ENCODE assay signal across 8 cellular contexts in the genomic region with DNA sequence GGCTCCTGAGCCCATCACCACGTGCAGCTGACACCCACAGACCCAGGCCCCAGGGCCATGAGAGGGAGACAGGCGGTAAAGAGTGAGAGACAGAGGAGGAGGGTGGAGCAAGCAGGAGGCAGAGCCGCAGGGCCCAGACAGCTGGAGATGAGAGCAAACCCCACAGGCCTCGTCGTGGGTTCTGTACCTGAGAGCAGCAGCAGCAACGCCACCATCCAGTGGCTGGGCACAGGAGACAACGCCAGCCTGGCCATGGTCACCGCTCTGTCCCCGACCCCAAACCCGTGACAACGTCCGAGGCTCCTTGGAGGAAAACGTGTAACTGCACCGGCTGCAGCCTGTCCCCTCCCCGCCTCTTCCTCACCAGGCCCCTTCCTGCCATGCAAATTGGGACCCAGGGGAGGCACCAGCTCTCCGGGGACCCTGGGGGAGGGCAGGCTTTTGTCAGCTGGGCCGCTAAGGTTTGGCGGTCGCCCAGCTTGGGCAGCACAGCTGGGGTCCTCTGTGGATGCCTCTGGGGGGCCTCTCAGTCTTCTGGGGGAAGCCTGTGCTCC. TPM values are rescaled to one million over a fixed set of nuclear protein-coding genes. Genes with fewer than 3 reads are reported as not detected.
DNase-seq lines count a peak whose midpoint lies in the region; ATAC-seq and TF ChIP-seq lines count a peak whose summit lies in the region.

CD79B (minus strand) TSS at position 324 of the 554 bp plus-strand sequence; CDS start at position 254, 70 bp downstream.

- H3K4me1 ChIP-seq in breast epithelium (no peaks in the 10 kb centered on the region), mammary epithelial cell (ENCODE audit: insufficient read depth, low read length) (peaks cover 18% of the 10 kb centered on the region), neural progenitor cell (no peaks in the 10 kb centered on the region)

- H3K9me3 Mint-ChIP-seq in activated T-cell treated with anti-CD3 and anti-CD28 coated beads, Interleukin-2, amount 50 U/mL, for 4 hours = no peaks in the 10 kb centered on the region
- H3K9me3 Mint-ChIP-seq in neural progenitor cell = no peaks in the 10 kb centered on the region

- 57% methylated on average over 8 of the region's 19 CpGs for WGBS in mammary epithelial cell (ENCODE audit: low coverage, missing lambda C conversion rate)

- in situ Hi-C loops in mammary epithelial cell (cut with MboI; ENCODE audit: low sequenced_read_pairs in 2 of 2) = no loop called here

- H2AFZ ChIP-seq in mammary epithelial cell (ENCODE audit: low read depth, low read length) = no peak within 1 kb of the TSS
- H2AFZ ChIP-seq in neural progenitor cell (replicated peaks) = peak within 1 kb of the TSS; percentile 57

- no TSS peak for BruUV-seq in mammary epithelial cell (replicated peaks; lab: Mats Ljungman, UMichigan)

- H3K27ac Mint-ChIP-seq in neural progenitor cell = peak within 1 kb of the TSS; percentile 83

- H3K9me3 ChIP-seq in breast epithelium (no peaks in the 10 kb centered on the region), mammary epithelial cell (replicated peaks; ENCODE audit: insufficient read depth, low read length) (no peaks in the 10 kb centered on the region), neural progenitor cell (ENCODE audit: low read depth) (no peaks in the 10 kb centered on the region)

- H3K9ac ChIP-seq in mammary epithelial cell (ENCODE audit: insufficient read depth, low read length) (no peak within 1 kb of the TSS), neural progenitor cell (no peak within 1 kb of the TSS)

- dilution Hi-C loops in mammary epithelial cell (cut with HindIII; ENCODE audit: low sequenced_read_pairs) = no loop called here

- peaks cover 5% of the 10 kb centered on the region for H3F3A ChIP-seq in neural progenitor cell (ENCODE audit: low read depth)

- H3K36me3 ChIP-seq in breast epithelium = no peaks in the 10 kb centered on the region
- H3K36me3 ChIP-seq in mammary epithelial cell (ENCODE audit: insufficient read depth, low read length) = no peaks in the 10 kb centered on the region
- no peaks in the 10 kb centered on the region for H3K36me3 ChIP-seq in neural progenitor cell

- H3K4me3 ChIP-seq in breast epithelium = peak within 1 kb of the TSS in 2 of 3 donors; percentile 11 to 49
- H3K4me3 ChIP-seq in mammary epithelial cell (replicated peaks in 1 of 3; ENCODE audit: insufficient read depth in 1 of 3, low read depth in 2 of 3, low read length in 3 of 3) = no peak within 1 kb of the TSS
- no peak within 1 kb of the TSS for H3K4me3 ChIP-seq in neural progenitor cell

- peaks cover 27% of the 10 kb centered on the region for H3K4me1 Mint-ChIP-seq in activated T-cell treated with anti-CD3 and anti-CD28 coated beads, Interleukin-2, amount 50 U/mL, for 4 hours (ENCODE audit: low read depth)
- H3K4me1 Mint-ChIP-seq in neural progenitor cell = peaks cover 7% of the 10 kb centered on the region

- no peaks in the 10 kb centered on the region for H3K36me3 Mint-ChIP-seq in activated T-cell treated with anti-CD3 and anti-CD28 coated beads, Interleukin-2, amount 50 U/mL, for 4 hours (ENCODE audit: insufficient read depth)
- H3K36me3 Mint-ChIP-seq in neural progenitor cell = no peaks in the 10 kb centered on the region

- CTCF ChIA-PET in mammary epithelial cell (lab: Charles Lee; ENCODE audit: low non-redundant PET) = interaction anchor here (0.5 kb wide), 1 partner anchor 14 kb away, joined by 4 read pairs; no protein-coding TSS in a partner anchor

- ATAC-seq in HG03175 (IDR thresholded peaks at IDR 0.05; ENCODE audit: unreplicated experiment) (peak; percentile 87), GM18858 (IDR thresholded peaks at IDR 0.05; ENCODE audit: unreplicated experiment) (no peak)
- ATAC-seq in activated T-cell treated with anti-CD3 and anti-CD28 coated beads, Interleukin-2, amount 50 U/mL, for 4 hours = peak; percentile 76 to 77

- peak within 1 kb of the TSS; percentile 88 for H3K4me3 Mint-ChIP-seq in activated T-cell treated with anti-CD3 and anti-CD28 coated beads, Interleukin-2, amount 50 U/mL, for 4 hours
- H3K4me3 Mint-ChIP-seq in neural progenitor cell = no peak within 1 kb of the TSS

- no peaks in the 10 kb centered on the region for H4K20me1 ChIP-seq in mammary epithelial cell (ENCODE audit: insufficient read depth, low read length)
- no peaks in the 10 kb centered on the region for H4K20me1 ChIP-seq in neural progenitor cell (ENCODE audit: low read depth)

- DNase-seq in breast epithelium (ENCODE audit: low spot score in 2 of 2) = no peak
- DNase-seq in mammary epithelial cell = no peak
- no peak for DNase-seq in activated T-cell treated with anti-CD3 and anti-CD28 coated beads, Interleukin-2, amount 50 U/mL, for 4 hours
- no peak for DNase-seq in neural progenitor cell (ENCODE audit: low spot score)
- no peak for DNase-seq in AG20443 (ENCODE audit: low spot score)
- no peak for DNase-seq in NCI-H1417 treated with DMSO at 0.1 percent for 48 hours (lab: John Stamatoyannopoulos, UW)

- H3K4me2 ChIP-seq in mammary epithelial cell (ENCODE audit: insufficient read depth, low read depth, low read length) (no peak within 1 kb of the TSS), neural progenitor cell (no peak within 1 kb of the TSS)

- intact Hi-C loops in breast epithelium (cut with DNase I; ENCODE audit: low total_unique reads) (no loop called here), mammary epithelial cell (cut with micrococcal nuclease) (no loop called here)

- H3K27ac ChIP-seq in breast epithelium (peak within 1 kb of the TSS; percentile 60 to 75), mammary epithelial cell (ENCODE audit: insufficient read depth, low read depth, low read length) (no peak within 1 kb of the TSS), neural progenitor cell (no peak within 1 kb of the TSS)

- no peak for TF ChIP-seq CTCF in breast epithelium (IDR thresholded peaks at IDR 0.05)
- no peak for TF ChIP-seq CTCF in mammary epithelial cell (conservative IDR thresholded peaks at IDR 0.05 in 1 of 2, IDR thresholded peaks at IDR 0.05 in 1 of 2; ENCODE audit: extremely low read depth in 1 of 2, insufficient read depth in 1 of 2, low read depth in 1 of 2, low read length in 2 of 2)
- no peak for TF ChIP-seq CTCF in neural progenitor cell (IDR thresholded peaks at IDR 0.05)

- TF ChIP-seq POLR2A in breast epithelium (IDR thresholded peaks at IDR 0.05) = no peak

- no peaks in the 10 kb centered on the region for H3K27me3 Mint-ChIP-seq in activated T-cell treated with anti-CD3 and anti-CD28 coated beads, Interleukin-2, amount 50 U/mL, for 4 hours (ENCODE audit: low read depth)
- peaks cover 5% of the 10 kb centered on the region for H3K27me3 Mint-ChIP-seq in neural progenitor cell (ENCODE audit: insufficient read depth, low read depth)

- H3K79me2 ChIP-seq in mammary epithelial cell (ENCODE audit: insufficient read depth, low read length) (no peaks in the 10 kb centered on the region), neural progenitor cell (ENCODE audit: low read depth) (no peaks in the 10 kb centered on the region)

- H3K27me3 ChIP-seq in breast epithelium = no peaks in the 10 kb centered on the region
- H3K27me3 ChIP-seq in mammary epithelial cell (ENCODE audit: insufficient read depth, low read length) = no peaks in the 10 kb centered on the region
- no peaks in the 10 kb centered on the region for H3K27me3 ChIP-seq in neural progenitor cell

RNA-seq across cellular contexts. Expression of gene CD79B, which starts in this region (rescaled TPM):
- total RNA-seq in breast epithelium (1 to 10 TPM; 2.2 to 7.9 (median 3.4) TPM), mammary epithelial cell (under 1 TPM; 0.17 to 0.26 TPM), neural progenitor cell (ENCODE audit: low replicate concordance) (1.6 TPM in 1 of 2 replicates, not detected in the other)
- polyA plus RNA-seq in mammary epithelial cell = 0.73 TPM
- polyA minus RNA-seq in mammary epithelial cell = not detected
- 10 to 100 TPM; 15.3 to 21.6 (median 17.1) TPM for total RNA-seq in activated T-cell treated with anti-CD3 and anti-CD28 coated beads, Interleukin-2, amount 50 U/mL, for 4 hours

Comparison
In these comparisons a context has a peak if more than half of its experiments do, and no peak if none do; other contexts are left out.
1. H3K27ac ChIP-seq: peak in breast epithelium (2 of 2); none in mammary epithelial cell (single experiment) and neural progenitor cell (single experiment).
2. H3K4me3 ChIP-seq: peak in breast epithelium (2 of 3); none in mammary epithelial cell (0 of 3) and neural progenitor cell (single experiment).